Comparison of ENCODE assay signal across 1 cellular context in genomic region chr15:71334874-71335273, GRCh38.
TF ChIP-seq lines count a peak whose summit lies in the region.

No MANE protein-coding gene starts in this region.

TF ChIP-seq in HepG2, 621 proteins besides CTCF, POLR2A, EP300 and RAD21:
- TF ChIP-seq ZNF407 (CRISPR knock-in tag; IDR thresholded peaks at IDR 0.05; ENCODE audit: not compliant biosample characterization) (no peak), SNRNP70 (IDR thresholded peaks at IDR 0.05; ENCODE audit: low read depth, low read length) (no peak), ZNF251 (CRISPR knock-in tag; IDR thresholded peaks at IDR 0.05) (no peak), ISX (CRISPR knock-in tag; conservative IDR thresholded peaks at IDR 0.05) (no peak), ZNF703 (CRISPR knock-in tag; IDR thresholded peaks at IDR 0.05; ENCODE audit: borderline replicate concordance) (no peak), CREBL2 (CRISPR knock-in tag; IDR thresholded peaks at IDR 0.05; ENCODE audit: borderline replicate concordance) (no peak), PITX1 (CRISPR knock-in tag; IDR thresholded peaks at IDR 0.05) (no peak), SNAI1 (CRISPR knock-in tag; IDR thresholded peaks at IDR 0.05; ENCODE audit: borderline replicate concordance) (no peak), IRF2 (CRISPR knock-in tag; IDR thresholded peaks at IDR 0.05) (no peak), WIZ (CRISPR knock-in tag; IDR thresholded peaks at IDR 0.05) (no peak), ZNF710 (CRISPR knock-in tag; IDR thresholded peaks at IDR 0.05; ENCODE audit: borderline replicate concordance) (no peak), PREB (CRISPR knock-in tag; IDR thresholded peaks at IDR 0.05) (no peak), RFXAP (CRISPR knock-in tag; IDR thresholded peaks at IDR 0.05; ENCODE audit: borderline replicate concordance) (no peak), TMF1 (CRISPR knock-in tag; IDR thresholded peaks at IDR 0.05; ENCODE audit: low read depth) (no peak), PLSCR1 (CRISPR knock-in tag; IDR thresholded peaks at IDR 0.05; ENCODE audit: borderline replicate concordance) (no peak), ZNF652 (CRISPR knock-in tag; IDR thresholded peaks at IDR 0.05; ENCODE audit: borderline replicate concordance, low read depth) (no peak), RFX1 (IDR thresholded peaks at IDR 0.05) (no peak), CHCHD3 (CRISPR knock-in tag; IDR thresholded peaks at IDR 0.05) (no peak), TARDBP (CRISPR knock-in tag; IDR thresholded peaks at IDR 0.05) (no peak)
